1 cellular context compared by ENCODE assay signal in genomic region chr5:34914671-34915138, GRCh38.
TF ChIP-seq lines count a peak whose summit lies in the region.

No MANE protein-coding gene starts in this region.

TF ChIP-seq in HepG2, 621 proteins besides CTCF, POLR2A, EP300 and RAD21 (continued from another document):
- TF ChIP-seq PRDM15 (CRISPR knock-in tag; IDR thresholded peaks at IDR 0.05) (no peak), MTERF4 (CRISPR knock-in tag; IDR thresholded peaks at IDR 0.05) (0 out of 2 replicates have a peak, but pooled peaks have one; percentile 12), ZNF740 (CRISPR knock-in tag; IDR thresholded peaks at IDR 0.05) (no peak), ZBTB7B (CRISPR knock-in tag; IDR thresholded peaks at IDR 0.05) (no peak), LCORL (IDR thresholded peaks at IDR 0.05) (no peak), LCORL (CRISPR knock-in tag; IDR thresholded peaks at IDR 0.05) (no peak), EED (CRISPR knock-in tag; IDR thresholded peaks at IDR 0.05) (no peak)
